11 cellular contexts compared by ENCODE assay signal in genomic region chr1:58432813-58433668, GRCh38.
A peak's percentile ranks its signal among the peaks of the same experiment; 100 is the strongest.
DNase-seq lines count a peak whose midpoint lies in the region; ATAC-seq, FAIRE-seq and TF ChIP-seq lines count a peak whose summit lies in the region.
"Had no signal": no experiment of that assay in that cellular context is flagged by ENCODE, and none has a peak within 500 bp of the region (broad histone marks: within the 10 kb centered on the region; RNA-seq: fewer than 3 reads in every experiment).

No MANE protein-coding gene starts in this region.

- DNase-seq in GM13976 (ENCODE audit: low spot score) (peak; percentile 32), NCI-H446 (lab: John Stamatoyannopoulos, UW) (peak; percentile 56 to 86), epidermal melanocyte (ENCODE audit: insufficient read length, low spot score) (peak; percentile 60), non-pigmented ciliary epithelial cell (ENCODE audit: low read depth) (peak; percentile 78), left lobe of liver (ENCODE audit: low spot score) (no peak), D721Med (ENCODE audit: insufficient read length, low spot score) (no peak), spleen (no peak)
- DNase-seq in stimulated activated CD4-positive, alpha-beta T cell treated with anti-CD3 and anti-CD28 coated beads, Interleukin-2, amount 100 ng/mL, for 48 hours = no peak
- DNase-seq: OCI-M1 had no signal

- no peak for TF ChIP-seq POLR2A in spleen (IDR thresholded peaks at IDR 0.05)

- no peak overlapping the region for H3K4me3 ChIP-seq in spleen
- H3K4me3 ChIP-seq: thoracic aorta had no signal

- no peaks in the 10 kb centered on the region for H3K9me3 ChIP-seq in spleen
- H3K9me3 ChIP-seq: neutrophil, thoracic aorta had no signal

- intact Hi-C loops in spleen (cut with DNase I; ENCODE audit: low total_unique reads) = no loop called here

- no peak for ATAC-seq in left lobe of liver

- FAIRE-seq in D721Med (lab: Jason Lieb, UNC) = no peak

- peaks cover 0 to 26% (median 2%) of the 10 kb centered on the region in 6 donors for H3K4me1 ChIP-seq in spleen

- 35 to 70% (median 48%) methylated on average over 8 to 10 of the region's 10 CpGs for WGBS in spleen, 5 donors

- TF ChIP-seq CTCF in GM13976 (IDR thresholded peaks at IDR 0.05; ENCODE audit: borderline replicate concordance, control extremely low read depth, extremely low read depth, insufficient read depth, missing control alignments) (no peak), D721Med (IDR thresholded peaks at IDR 0.05; ENCODE audit: insufficient read depth, missing control alignments) (no peak), spleen (IDR thresholded peaks at IDR 0.05 in 8 of 11, conservative IDR thresholded peaks at IDR 0.05 in 3 of 11) (no peak)

- in situ Hi-C loops in GM13976 (cut with MboI; ENCODE audit: low sequenced_read_pairs, unreplicated experiment) = no loop called here

- H3K27me3 ChIP-seq in spleen (replicated peaks in 1 of 7) = no peaks in the 10 kb centered on the region
- H3K27me3 ChIP-seq: neutrophil had no signal

- H3K27ac ChIP-seq in spleen = peak overlapping the region in 3 of 8 donors; percentile 18 to 55 (median 52)
- H3K27ac ChIP-seq: neutrophil, thoracic aorta had no signal

- peaks cover 0 to 4% (median 0%) of the 10 kb centered on the region in 6 donors for H3K36me3 ChIP-seq in spleen
- H3K36me3 ChIP-seq: neutrophil, thoracic aorta had no signal

Comparison
In these comparisons a context has a peak if more than half of its experiments do, and no peak if none do; other contexts are left out.
1. DNase-seq: peak in GM13976 (single experiment), NCI-H446 (2 of 2), epidermal melanocyte (single experiment) and non-pigmented ciliary epithelial cell (single experiment); none in left lobe of liver (single experiment), D721Med (single experiment), spleen (single experiment) and stimulated activated CD4-positive, alpha-beta T cell treated with anti-CD3 and anti-CD28 coated beads, Interleukin-2, amount 100 ng/mL, for 48 hours (0 of 2).